ENCODE assay signal across 7 cellular contexts in genomic region chr10:6193342-6193741, GRCh38. TPM values are rescaled to one million over a fixed set of nuclear protein-coding genes. Genes with fewer than 3 reads are reported as not detected.
DNase-seq lines count a peak whose midpoint lies in the region; ATAC-seq and TF ChIP-seq lines count a peak whose summit lies in the region.
"Not testable (repeated sequence)": the region's sequence is repeated elsewhere in the genome, so short reads cannot be mapped to it uniquely, and the experiment has no call there.

No MANE protein-coding gene starts in this region.

- not testable (repeated sequence) for H3K36me3 ChIP-seq in left ventricle myocardium inferior, sigmoid colon, stomach, thoracic aorta

- peak; percentile 14 for DNase-seq in NCI-H2171 treated with DMSO at 0.1 percent for 48 hours (lab: John Stamatoyannopoulos, UW)
- DNase-seq in left ventricle myocardium inferior; sigmoid colon; stomach; thoracic aorta (ENCODE audit: low spot score): not testable (repeated sequence)

- not testable (repeated sequence) for H3K4me3 Mint-ChIP-seq in activated T-helper 17 cell treated with anti-CD3 and anti-CD28 coated beads, Interleukin-2, amount 50 U/mL, for 72 hours; dendritic cell treated with granulocyte-macrophage colony-stimulating factor and Interleukin-4, amounts not matched to agents 40 ng/mL and 50 ng/mL, for 4 days

- H3K9me3 ChIP-seq in left ventricle myocardium inferior (replicated peaks); sigmoid colon; stomach; thoracic aorta: not testable (repeated sequence)

- not testable (repeated sequence) for TF ChIP-seq POLR2A in sigmoid colon (IDR thresholded peaks at IDR 0.05); stomach (IDR thresholded peaks at IDR 0.05)

- not testable (repeated sequence) for TF ChIP-seq EP300 in sigmoid colon (IDR thresholded peaks at IDR 0.05); stomach (IDR thresholded peaks at IDR 0.05)

- peaks cover 68% of the 10 kb centered on the region for H3K36me3 Mint-ChIP-seq in activated T-helper 17 cell treated with anti-CD3 and anti-CD28 coated beads, Interleukin-2, amount 50 U/mL, for 72 hours (ENCODE audit: low read depth)
- H3K36me3 Mint-ChIP-seq in dendritic cell treated with granulocyte-macrophage colony-stimulating factor and Interleukin-4, amounts not matched to agents 40 ng/mL and 50 ng/mL, for 4 days (ENCODE audit: low read depth), result peaks cover 22% of the 10 kb centered on the region

- H3K4me3 ChIP-seq in left ventricle myocardium inferior, sigmoid colon, stomach, thoracic aorta: not testable (repeated sequence)

- H3K27ac Mint-ChIP-seq in activated T-helper 17 cell treated with anti-CD3 and anti-CD28 coated beads, Interleukin-2, amount 50 U/mL, for 72 hours, result peak overlapping the region; percentile 71
- H3K27ac Mint-ChIP-seq in dendritic cell treated with granulocyte-macrophage colony-stimulating factor and Interleukin-4, amounts not matched to agents 40 ng/mL and 50 ng/mL, for 4 days, result peak overlapping the region; percentile 68

- H3K27me3 ChIP-seq in left ventricle myocardium inferior (ENCODE audit: low read depth); sigmoid colon; stomach; thoracic aorta (replicated peaks; ENCODE audit: insufficient read depth): not testable (repeated sequence)

- not testable (repeated sequence) for ATAC-seq in activated T-helper 17 cell treated with anti-CD3 and anti-CD28 coated beads, Interleukin-2, amount 50 U/mL, for 72 hours (replicated peaks); thoracic aorta (ENCODE audit: insufficient number of reproducible peaks, low FRiP score, low read depth)

- H3K27me3 Mint-ChIP-seq in activated T-helper 17 cell treated with anti-CD3 and anti-CD28 coated beads, Interleukin-2, amount 50 U/mL, for 72 hours; dendritic cell treated with granulocyte-macrophage colony-stimulating factor and Interleukin-4, amounts not matched to agents 40 ng/mL and 50 ng/mL, for 4 days: not testable (repeated sequence)

- peaks cover 55% of the 10 kb centered on the region for H3K4me1 ChIP-seq in left ventricle myocardium inferior
- H3K4me1 ChIP-seq in sigmoid colon, result peaks cover 0 to 33% (median 25%) of the 10 kb centered on the region in 4 donors
- H3K4me1 ChIP-seq in stomach, result peaks cover 24 to 65% (median 49%) of the 10 kb centered on the region in 4 donors
- H3K4me1 ChIP-seq in thoracic aorta (ENCODE audit: control insufficient read depth in 1 of 2, low read depth in 2 of 2), result peaks cover 62 to 74% of the 10 kb centered on the region in 2 donors

- H3K9me3 Mint-ChIP-seq in activated T-helper 17 cell treated with anti-CD3 and anti-CD28 coated beads, Interleukin-2, amount 50 U/mL, for 72 hours; dendritic cell treated with granulocyte-macrophage colony-stimulating factor and Interleukin-4, amounts not matched to agents 40 ng/mL and 50 ng/mL, for 4 days: not testable (repeated sequence)

- intact Hi-C loops in dendritic cell treated with granulocyte-macrophage colony-stimulating factor and Interleukin-4, amounts not matched to agents 40 ng/mL and 50 ng/mL, for 4 days (cut with micrococcal nuclease); left ventricle myocardium inferior (cut with micrococcal nuclease); stomach (cut with DNase I; ENCODE audit: low total_unique reads): not testable (repeated sequence)
- intact Hi-C loops in sigmoid colon (cut with DNase I), result loop anchor here (2.0 kb wide), 1 partner anchor 31 kb away; no protein-coding TSS in a partner anchor

- H3K27ac ChIP-seq in left ventricle myocardium inferior (replicated peaks) (peak overlapping the region; percentile 70), sigmoid colon (peak overlapping the region; percentile 74 to 86 (median 77)), stomach (peak overlapping the region in 3 of 5 donors; percentile 72 to 79 (median 75)), thoracic aorta (peak overlapping the region; percentile 92)

- H3K4me1 Mint-ChIP-seq in activated T-helper 17 cell treated with anti-CD3 and anti-CD28 coated beads, Interleukin-2, amount 50 U/mL, for 72 hours, result peaks cover 33% of the 10 kb centered on the region
- peaks cover 82% of the 10 kb centered on the region for H3K4me1 Mint-ChIP-seq in dendritic cell treated with granulocyte-macrophage colony-stimulating factor and Interleukin-4, amounts not matched to agents 40 ng/mL and 50 ng/mL, for 4 days (ENCODE audit: low read depth)

- WGBS in sigmoid colon, 2 donors, result 92 to 95% methylated on average over 5 of the region's 5 CpGs
- WGBS in stomach, 5 donors, result 86 to 91% (median 89%) methylated on average over 5 of the region's 5 CpGs

- not testable (repeated sequence) for TF ChIP-seq CTCF in left ventricle myocardium inferior (IDR thresholded peaks at IDR 0.05; ENCODE audit: borderline replicate concordance); sigmoid colon (IDR thresholded peaks at IDR 0.05); stomach (IDR thresholded peaks at IDR 0.05); thoracic aorta (IDR thresholded peaks at IDR 0.05)

RNA-seq across cellular contexts. Expression of gene PFKFB3, which starts 9.4 kb away (rescaled TPM):
- 100 to 1,000 TPM; 157 to 310 TPM for total RNA-seq in activated T-helper 17 cell treated with anti-CD3 and anti-CD28 coated beads, Interleukin-2, amount 50 U/mL, for 72 hours
- total RNA-seq in left ventricle myocardium inferior (14.1 TPM), sigmoid colon (10 to 100 TPM; 24.5 to 29.3 (median 28.5) TPM), stomach (100 to 1,000 TPM in 1 of 5 donors, 10 to 100 TPM in 4; 18.0 to 199 (median 41.5) TPM), thoracic aorta (100 to 1,000 TPM; 151 to 311 TPM)
- polyA plus RNA-seq in sigmoid colon (10 to 100 TPM; 10.2 to 33.2 (median 13.9) TPM), stomach (10 to 100 TPM; 17.7 to 48.3 (median 26.6) TPM)
